In the genomic region with DNA sequence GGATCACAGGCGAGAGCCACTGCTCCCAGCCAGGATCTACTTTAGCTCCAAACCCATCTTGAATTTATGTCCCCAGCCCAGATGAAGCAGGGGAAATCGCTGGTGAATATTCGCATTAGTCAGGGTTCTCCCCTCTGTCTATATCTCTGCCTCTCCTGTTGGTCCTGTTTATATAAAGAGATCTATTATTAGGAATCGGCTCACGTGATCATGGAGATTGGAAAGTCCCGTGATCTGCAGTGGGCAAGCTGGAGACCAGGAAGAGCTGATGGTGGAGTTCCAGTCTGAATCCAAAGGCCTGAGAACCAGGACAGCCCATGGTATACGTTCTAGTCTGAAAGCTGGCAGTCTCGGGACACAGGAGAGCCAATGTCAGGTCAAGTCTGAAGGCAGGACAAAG, we compare ENCODE assay signal across 15 cellular contexts.
DNase-seq lines count a peak whose midpoint lies in the region; ATAC-seq, FAIRE-seq and TF ChIP-seq lines count a peak whose summit lies in the region.
"Had no signal": no experiment of that assay in that cellular context is flagged by ENCODE, and none has a peak within 500 bp of the region (broad histone marks: within the 10 kb centered on the region; RNA-seq: fewer than 3 reads in every experiment).

No MANE protein-coding gene starts in this region.

- FAIRE-seq in K562 (lab: Jason Lieb, UNC) = no peak
- FAIRE-seq: A204.1 had no signal

- H3K4me3 ChIP-seq in right atrium auricular region (no peak overlapping the region), K562 (no peak overlapping the region), heart left ventricle (no peak overlapping the region)
- H3K4me3 ChIP-seq: GM23338 had no signal

- no peaks in the 10 kb centered on the region for H3K9me3 Mint-ChIP-seq in activated CD4-positive, alpha-beta memory T cell treated with anti-CD3 and anti-CD28 coated beads, Interleukin-2, amount 10 ng/mL, durations not matched to agents 7 days and 5 days
- H3K9me3 Mint-ChIP-seq: CD4-positive, alpha-beta T cell had no signal

- H3K36me3 Mint-ChIP-seq in activated CD4-positive, alpha-beta memory T cell treated with anti-CD3 and anti-CD28 coated beads, Interleukin-2, amount 10 ng/mL, durations not matched to agents 7 days and 5 days (ENCODE audit: low read depth) = no peaks in the 10 kb centered on the region

- CTCF ChIA-PET in K562 (lab: Yijun Ruan, JAX; ENCODE audit: low intra/inter-chr PET ratio) = no interaction called here
- CTCF ChIA-PET in activated CD4-positive, alpha-beta memory T cell treated with anti-CD3 and anti-CD28 coated beads, Interleukin-2, amount 10 ng/mL, durations not matched to agents 7 days and 5 days (lab: Charles Lee) = interaction anchor here (1.1 kb wide), 1 partner anchor 19 kb away, joined by 3 read pairs; no protein-coding TSS in a partner anchor

- no peaks in the 10 kb centered on the region for H3K27me3 ChIP-seq in right atrium auricular region
- peaks cover 11 to 48% of the 10 kb centered on the region in 2 experiments for H3K27me3 ChIP-seq in K562 (ENCODE audit: control insufficient read depth in 2 of 2, insufficient read depth in 2 of 2, low read length in 2 of 2)
- H3K27me3 ChIP-seq in heart left ventricle = peaks cover 0 to 14% (median under 1%) of the 10 kb centered on the region in 9 donors

- no peak overlapping the region for H3K27ac ChIP-seq in right atrium auricular region
- H3K27ac ChIP-seq in K562 (ENCODE audit: extremely low read depth, low read depth, low read length) = no peak overlapping the region
- H3K27ac ChIP-seq in heart left ventricle = no peak overlapping the region

- H3K9me1 ChIP-seq in K562 (ENCODE audit: control insufficient read depth, insufficient read depth, low read length) = no peaks in the 10 kb centered on the region

- no peaks in the 10 kb centered on the region for H4K20me1 ChIP-seq in K562 (replicated peaks; ENCODE audit: control insufficient read depth, insufficient read depth, low read length)

- H3K4me1 Mint-ChIP-seq in activated CD4-positive, alpha-beta memory T cell treated with anti-CD3 and anti-CD28 coated beads, Interleukin-2, amount 10 ng/mL, durations not matched to agents 7 days and 5 days = peaks cover 2% of the 10 kb centered on the region

- H3K4me3 Mint-ChIP-seq in activated CD4-positive, alpha-beta memory T cell treated with anti-CD3 and anti-CD28 coated beads, Interleukin-2, amount 10 ng/mL, durations not matched to agents 7 days and 5 days = no peak overlapping the region
- H3K4me3 Mint-ChIP-seq: B cell; CD4-positive, alpha-beta T cell; GM23338 had no signal

- H3K4me2 ChIP-seq in K562 (ENCODE audit: insufficient read depth, low read length) = no peak overlapping the region
- H3K4me2 ChIP-seq: GM23338 had no signal

- WGBS in K562 (ENCODE audit: insufficient coverage, low coverage, missing lambda C conversion rate) = 3% methylated on average over 8 of the region's 8 CpGs
- 58 to 66% (median 63%) methylated on average over 8 of the region's 8 CpGs for WGBS in heart left ventricle, 4 donors

- peak; percentile 52 for ATAC-seq in Right ventricle myocardium inferior
- no peak for ATAC-seq in K562
- ATAC-seq in heart left ventricle = peak in 3 of 4 donors; percentile 38 to 70 (median 63)
- ATAC-seq: GM23338 had no signal

- TF ChIP-seq POLR2A in K562 (conservative IDR thresholded peaks at IDR 0.05) (no peak), heart left ventricle (IDR thresholded peaks at IDR 0.05) (no peak)

- DNase-seq in Right ventricle myocardium inferior (ENCODE audit: missing footprints) = no peak
- DNase-seq in right atrium auricular region (ENCODE audit: low spot score) = no peak
- DNase-seq in K562 (ENCODE audit: extremely low read depth in 1 of 4, low spot score in 3 of 4) = no peak
- no peak for DNase-seq in heart left ventricle
- peak; percentile 8 for DNase-seq in posterior vena cava (ENCODE audit: low spot score)
- no peak for DNase-seq in cerebellum (ENCODE audit: low spot score)
- DNase-seq in activated CD4-positive, alpha-beta memory T cell treated with anti-CD3 and anti-CD28 coated beads, Interleukin-2, amount 10 ng/mL, durations not matched to agents 7 days and 5 days = no peak
- DNase-seq: C1 segment of cervical spinal cord; Calu3; CD4-positive, alpha-beta T cell; DMS 273 treated with DMSO at 0.1 percent for 48 hours; H7 had no signal

- TF ChIP-seq CTCF in right atrium auricular region (IDR thresholded peaks at IDR 0.05) = no peak
- TF ChIP-seq CTCF in K562 (IDR thresholded peaks at IDR 0.05 in 2 of 3, conservative IDR thresholded peaks at IDR 0.05 in 1 of 3; ENCODE audit: insufficient read depth in 2 of 3, low read depth in 1 of 3, low read length in 3 of 3) = no peak
- no peak for TF ChIP-seq CTCF in heart left ventricle (IDR thresholded peaks at IDR 0.05)

- in situ Hi-C loops in K562 (cut with MboI) = no loop called here

- no peak for TF ChIP-seq EP300 in K562 (IDR thresholded peaks at IDR 0.05; ENCODE audit: low read length)

- H3K9ac ChIP-seq in K562 (ENCODE audit: insufficient read depth in 1 of 2, low read depth in 2 of 2, low read length in 2 of 2) = no peak overlapping the region; a peak in 1 of 4 replicates

- intact Hi-C loops in Right ventricle myocardium inferior (cut with DNase I) (no loop called here), K562 (cut with micrococcal nuclease) (no loop called here), heart left ventricle (cut with DNase I) (no loop called here), posterior vena cava (cut with DNase I) (no loop called here)

- H3K4me1 ChIP-seq in right atrium auricular region (peaks cover 0 to 7% of the 10 kb centered on the region in 2 donors), K562 (replicated peaks in 1 of 2; ENCODE audit: control insufficient read depth in 2 of 2, insufficient read depth in 2 of 2, low read length in 2 of 2) (peaks cover 0 to 3% of the 10 kb centered on the region in 2 experiments; a peak in 1 of 5 replicates), heart left ventricle (peaks cover 0 to 15% (median 3%) of the 10 kb centered on the region in 12 donors)

- POLR2A ChIA-PET in K562 (lab: Yijun Ruan, JAX) = interaction anchor here (0.7 kb wide), 1 partner anchor 1840 kb away, joined by 4 read pairs; no protein-coding TSS in a partner anchor
- POLR2A ChIA-PET in activated CD4-positive, alpha-beta memory T cell treated with anti-CD3 and anti-CD28 coated beads, Interleukin-2, amount 10 ng/mL, durations not matched to agents 7 days and 5 days (lab: Charles Lee) = no interaction called here

- TF ChIP-seq RAD21 in K562 (CRISPR knock-in tag; conservative IDR thresholded peaks at IDR 0.05 in 1 of 2, IDR thresholded peaks at IDR 0.05 in 1 of 2) = no peak

- peaks cover 25% of the 10 kb centered on the region for H3K27me3 Mint-ChIP-seq in activated CD4-positive, alpha-beta memory T cell treated with anti-CD3 and anti-CD28 coated beads, Interleukin-2, amount 10 ng/mL, durations not matched to agents 7 days and 5 days

- no peak overlapping the region for H2AFZ ChIP-seq in K562 (ENCODE audit: low read depth, low read length)
- H2AFZ ChIP-seq: GM23338 had no signal

- no peak overlapping the region for H3K27ac Mint-ChIP-seq in activated CD4-positive, alpha-beta memory T cell treated with anti-CD3 and anti-CD28 coated beads, Interleukin-2, amount 10 ng/mL, durations not matched to agents 7 days and 5 days
- H3K27ac Mint-ChIP-seq: B cell; CD4-positive, alpha-beta T cell; GM23338 had no signal

- BruUV-seq in K562 (replicated peaks; lab: Mats Ljungman, UMichigan) = no TSS peak

- H3K9me3 ChIP-seq in right atrium auricular region (no peaks in the 10 kb centered on the region), K562 (replicated peaks; ENCODE audit: control insufficient read depth, insufficient read depth, low read depth, low read length) (no peaks in the 10 kb centered on the region; the same call in 1 of the 2 replicates), heart left ventricle (no peaks in the 10 kb centered on the region)

- H3K36me3 ChIP-seq in right atrium auricular region = no peaks in the 10 kb centered on the region
- no peaks in the 10 kb centered on the region for H3K36me3 ChIP-seq in K562 (ENCODE audit: control insufficient read depth, insufficient read depth, low read length)
- no peaks in the 10 kb centered on the region for H3K36me3 ChIP-seq in heart left ventricle

- H3K79me2 ChIP-seq in K562 (ENCODE audit: control insufficient read depth, insufficient read depth, low read length) = no peaks in the 10 kb centered on the region

TF ChIP-seq in K562, 482 proteins besides CTCF, POLR2A, EP300 and RAD21:
- TF ChIP-seq ZNF830 (CRISPR knock-in tag; IDR thresholded peaks at IDR 0.05) = no peak
- TF ChIP-seq, protein P1, sequence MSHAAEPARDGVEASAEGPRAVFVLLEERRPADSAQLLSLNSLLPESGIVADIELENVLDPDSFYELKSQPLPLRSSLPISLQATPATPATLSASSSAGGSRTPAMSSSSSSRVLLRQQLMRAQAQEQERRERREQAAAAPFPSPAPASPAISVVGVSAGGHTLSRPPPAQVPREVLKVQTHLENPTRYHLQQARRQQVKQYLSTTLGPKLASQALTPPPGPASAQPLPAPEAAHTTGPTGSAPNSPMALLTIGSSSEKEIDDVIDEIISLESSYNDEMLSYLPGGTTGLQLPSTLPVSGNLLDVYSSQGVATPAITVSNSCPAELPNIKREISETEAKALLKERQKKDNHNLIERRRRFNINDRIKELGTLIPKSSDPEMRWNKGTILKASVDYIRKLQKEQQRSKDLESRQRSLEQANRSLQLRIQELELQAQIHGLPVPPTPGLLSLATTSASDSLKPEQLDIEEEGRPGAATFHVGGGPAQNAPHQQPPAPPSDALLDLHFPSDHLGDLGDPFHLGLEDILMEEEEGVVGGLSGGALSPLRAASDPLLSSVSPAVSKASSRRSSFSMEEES (CRISPR knock-in tag; IDR thresholded peaks at IDR 0.05) = peak; percentile 17; the same call in 1 of the 2 replicates
TF ChIP-seq in K562: peak in this region for 1.
